In the genomic region with DNA sequence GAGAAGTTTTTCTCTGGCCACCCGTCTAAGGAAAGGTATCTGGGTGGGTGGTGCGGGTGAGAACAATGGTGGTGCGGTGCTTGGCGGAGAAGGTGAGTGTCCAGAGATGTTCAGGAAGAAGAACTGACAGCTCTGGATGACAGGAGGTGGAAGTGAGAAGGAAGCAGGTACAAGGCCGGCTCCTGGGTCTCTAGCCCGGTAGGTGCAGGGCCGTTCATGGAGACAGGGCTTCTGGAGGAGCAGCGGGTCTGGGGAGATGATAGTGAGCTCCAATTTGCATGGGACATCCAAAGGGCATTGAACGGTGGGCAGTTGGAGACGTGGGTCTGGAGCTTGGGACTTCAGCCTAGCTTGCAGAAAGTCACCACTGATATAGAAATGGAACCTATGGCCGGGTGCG, we compare ENCODE assay signal across 9 cellular contexts. TPM values are rescaled to one million over a fixed set of nuclear protein-coding genes. Genes with fewer than 3 reads are reported as not detected.
DNase-seq lines count a peak whose midpoint lies in the region; ATAC-seq, FAIRE-seq and TF ChIP-seq lines count a peak whose summit lies in the region.
"Had no signal": no experiment of that assay in that cellular context is flagged by ENCODE, and none has a peak within 500 bp of the region (broad histone marks: within the 10 kb centered on the region; RNA-seq: fewer than 3 reads in every experiment).

No MANE protein-coding gene starts in this region.

- peak overlapping the region; percentile 74 for H3K4me3 Mint-ChIP-seq in Caco-2 (ENCODE audit: unreplicated experiment)
- peak overlapping the region; percentile 70 for H3K4me3 Mint-ChIP-seq in endodermal cell

- H3K79me1 ChIP-seq in trophoblast cell (ENCODE audit: low read length), result peaks cover 1% of the 10 kb centered on the region

- H3K9ac ChIP-seq in MM.1S (ENCODE audit: low read length) (no peak overlapping the region), endodermal cell (ENCODE audit: extremely low read depth, low read length, poor library complexity, severe bottlenecking) (no peak overlapping the region), trophoblast cell (ENCODE audit: low read length) (no peak overlapping the region)

- H3K9me3 Mint-ChIP-seq in Caco-2 (ENCODE audit: unreplicated experiment) (no peaks in the 10 kb centered on the region), endodermal cell (peaks cover 17% of the 10 kb centered on the region)

- H3F3A ChIP-seq in MM.1S (ENCODE audit: insufficient read depth, low read length), result no peaks in the 10 kb centered on the region

- H4K12ac ChIP-seq in trophoblast cell (ENCODE audit: low read depth, low read length), result no peak overlapping the region

- H3K27me3 ChIP-seq in Caco-2 (replicated peaks; ENCODE audit: control insufficient read depth, insufficient read depth, low read length) (no peaks in the 10 kb centered on the region), MM.1S (replicated peaks; ENCODE audit: insufficient read depth, low read length) (no peaks in the 10 kb centered on the region), endodermal cell (ENCODE audit: control insufficient read depth, insufficient read depth, low read length, poor library complexity, severe bottlenecking) (no peaks in the 10 kb centered on the region), trophoblast cell (ENCODE audit: insufficient read depth, low read length) (no peaks in the 10 kb centered on the region), pancreas (no peaks in the 10 kb centered on the region)

- H3K27ac Mint-ChIP-seq in Caco-2 (ENCODE audit: unreplicated experiment) (no peak overlapping the region), endodermal cell (no peak overlapping the region)

- no TSS peak for BruUV-seq in Caco-2 (replicated peaks; lab: Mats Ljungman, UMichigan)

- no peaks in the 10 kb centered on the region for H4K20me1 ChIP-seq in MM.1S (ENCODE audit: insufficient read depth, low read length)

- POLR2A ChIA-PET in Caco-2 (lab: Charles Lee), result no interaction called here

- H3K4me1 ChIP-seq in Caco-2 (no peaks in the 10 kb centered on the region), MM.1S (ENCODE audit: low read length) (no peaks in the 10 kb centered on the region), endodermal cell (ENCODE audit: control insufficient read depth, insufficient read depth, low read length) (no peaks in the 10 kb centered on the region), trophoblast cell (ENCODE audit: control insufficient read depth in 1 of 2, insufficient read depth in 2 of 2, low read length in 2 of 2) (peaks cover 0 to 4% of the 10 kb centered on the region in 2 experiments), pancreas (peaks cover 0 to 4% (median 0%) of the 10 kb centered on the region in 3 donors)
- H3K4me1 ChIP-seq: HAP-1 had no signal

- H3K23ac ChIP-seq in trophoblast cell (ENCODE audit: low read length), result no peak overlapping the region

- CTCF ChIA-PET in Caco-2 (lab: Charles Lee), result no interaction called here

- no peak overlapping the region for H3K18ac ChIP-seq in trophoblast cell (ENCODE audit: low read length)

- H3K9me2 ChIP-seq in MM.1S (replicated peaks; ENCODE audit: insufficient read depth, low read length), result no peaks in the 10 kb centered on the region

- peaks cover 5% of the 10 kb centered on the region for H3K27me3 Mint-ChIP-seq in Caco-2 (ENCODE audit: insufficient read depth, unreplicated experiment)
- H3K27me3 Mint-ChIP-seq in endodermal cell (ENCODE audit: insufficient read depth), result peaks cover 6% of the 10 kb centered on the region

- 75 to 84% methylated on average over 6 to 12 of the region's 12 CpGs for WGBS in endodermal cell (ENCODE audit: insufficient coverage in 1 of 2, insufficient read length in 1 of 2), 2 experiments
- WGBS in trophoblast cell (ENCODE audit: extremely low coverage, insufficient coverage, insufficient read length), result no CpG with 5 or more reads among the region's 12 CpGs
- 79 to 80% methylated on average over 12 of the region's 12 CpGs for WGBS in pancreas, 2 donors

- no peak overlapping the region for H3K14ac ChIP-seq in trophoblast cell (ENCODE audit: low read length)

- H3K4me2 ChIP-seq in MM.1S (ENCODE audit: low read depth, low read length) (peak overlapping the region; percentile 37; the same call in 1 of the 2 replicates), trophoblast cell (ENCODE audit: low read length) (no peak overlapping the region)

- H2AFZ ChIP-seq in MM.1S (ENCODE audit: low read length) (peak overlapping the region; percentile 56; the same call in 1 of the 2 replicates), trophoblast cell (ENCODE audit: insufficient read depth, low read length, poor library complexity) (peak overlapping the region; percentile 63)

- H4K91ac ChIP-seq in trophoblast cell (ENCODE audit: low read depth, low read length), result no peak overlapping the region

- H4K8ac ChIP-seq in trophoblast cell (ENCODE audit: low read depth, low read length), result no peak overlapping the region

- H3K4me3 ChIP-seq in Caco-2 (ENCODE audit: low read depth, low read length), result peak overlapping the region; percentile 32
- peak overlapping the region; percentile 29; the same call in 1 of the 2 replicates for H3K4me3 ChIP-seq in MM.1S (ENCODE audit: low read length)
- H3K4me3 ChIP-seq in endodermal cell (ENCODE audit: low read length), result peak overlapping the region; percentile 65
- H3K4me3 ChIP-seq in trophoblast cell (ENCODE audit: low read depth, low read length), result no peak overlapping the region
- no peak overlapping the region for H3K4me3 ChIP-seq in pancreas

- H3K27ac ChIP-seq in MM.1S (ENCODE audit: low read length) (no peak overlapping the region), endodermal cell (ENCODE audit: low read depth, low read length) (no peak overlapping the region), trophoblast cell (ENCODE audit: low read depth, low read length) (no peak overlapping the region), pancreas (no peak overlapping the region)

- H3K79me2 ChIP-seq in MM.1S (ENCODE audit: low read length), result no peaks in the 10 kb centered on the region
- no peaks in the 10 kb centered on the region for H3K79me2 ChIP-seq in trophoblast cell (ENCODE audit: control insufficient read depth, insufficient read depth, low read length, poor library complexity)

- H3K36me3 Mint-ChIP-seq in Caco-2 (ENCODE audit: insufficient read depth, unreplicated experiment) (no peaks in the 10 kb centered on the region), endodermal cell (ENCODE audit: low read depth) (no peaks in the 10 kb centered on the region)

- no peak overlapping the region for H2AK5ac ChIP-seq in trophoblast cell (ENCODE audit: low read length)

- FAIRE-seq in pancreas (lab: Jason Lieb, UNC) (no peak), urothelium cell line (lab: Jason Lieb, UNC) (no peak)

- H3K4ac ChIP-seq in trophoblast cell (ENCODE audit: low read depth, low read length), result no peak overlapping the region

- H2BK120ac ChIP-seq in trophoblast cell (ENCODE audit: insufficient read depth, low read length, poor library complexity), result no peak overlapping the region

- in situ Hi-C loops in ACHN (cut with HindIII; ENCODE audit: low pct_ligation_motif_present, low pct_unique_long_range_greater_than_20kb, low sequenced_read_pairs), result no loop called here

- H3K9me3 ChIP-seq in Caco-2 (no peaks in the 10 kb centered on the region), MM.1S (replicated peaks; ENCODE audit: insufficient read depth, low read length) (no peaks in the 10 kb centered on the region), endodermal cell (ENCODE audit: control insufficient read depth, low read length) (no peaks in the 10 kb centered on the region), trophoblast cell (ENCODE audit: insufficient read depth, low read depth, low read length) (no peaks in the 10 kb centered on the region), pancreas (no peaks in the 10 kb centered on the region)
- H3K9me3 ChIP-seq: HAP-1 had no signal

- H3K4me1 Mint-ChIP-seq in Caco-2 (ENCODE audit: low read depth, unreplicated experiment), result peaks cover 6% of the 10 kb centered on the region
- peaks cover 16% of the 10 kb centered on the region for H3K4me1 Mint-ChIP-seq in endodermal cell

- no peak overlapping the region for H2BK5ac ChIP-seq in trophoblast cell (ENCODE audit: low read depth, low read length, poor library complexity)

- ATAC-seq in pancreas, result no peak

- H2BK12ac ChIP-seq in trophoblast cell (ENCODE audit: low read length), result no peak overlapping the region

- H3K36me3 ChIP-seq in Caco-2 (ENCODE audit: control insufficient read depth, insufficient read depth, low read length) (no peaks in the 10 kb centered on the region), MM.1S (replicated peaks; ENCODE audit: insufficient read depth, low read length) (no peaks in the 10 kb centered on the region), endodermal cell (ENCODE audit: control insufficient read depth, insufficient read depth, low read length) (no peaks in the 10 kb centered on the region), trophoblast cell (ENCODE audit: control insufficient read depth in 1 of 2, insufficient read depth in 2 of 2, low read length in 2 of 2) (no peaks in the 10 kb centered on the region), pancreas (no peaks in the 10 kb centered on the region)
- H3K36me3 ChIP-seq: HAP-1 had no signal

- intact Hi-C loops in Caco-2 (cut with micrococcal nuclease; ENCODE audit: unreplicated experiment), result no loop called here
- intact Hi-C loops in pancreas (cut with DNase I), result no loop called here

- DNase-seq in Caco-2, result no peak
- no peak for DNase-seq in MM.1S
- DNase-seq in endodermal cell, result no peak
- no peak for DNase-seq in trophoblast cell
- DNase-seq in NCI-H2196 treated with DMSO at 0.1 percent for 48 hours (lab: John Stamatoyannopoulos, UW; ENCODE audit: unreplicated experiment), result no peak
- DNase-seq in pancreas, result no peak
- DNase-seq in urothelium cell line (ENCODE audit: low spot score), result no peak
- no peak for DNase-seq in ACHN

- TF ChIP-seq CTCF in Caco-2 (IDR thresholded peaks at IDR 0.05; ENCODE audit: insufficient read depth in 1 of 2, low read depth in 1 of 2, low read length in 1 of 2, severe bottlenecking in 1 of 2, unreplicated experiment in 1 of 2) (no peak), MM.1S (IDR thresholded peaks at IDR 0.05; ENCODE audit: low read length) (no peak), endodermal cell (conservative IDR thresholded peaks at IDR 0.05) (no peak), pancreas (IDR thresholded peaks at IDR 0.05) (no peak)

RNA-seq across cellular contexts. Expression of a gene that starts 1.0 kb away (rescaled TPM):
- total RNA-seq in Caco-2 (2022) (14.3 and 15.1 TPM in 2 replicates), endodermal cell (10 to 100 TPM; 36.3 to 49.7 TPM), pancreas (10 to 100 TPM in 1 of 6 donors, 1 to 10 TPM in 5; 6.9 to 10.1 (median 8.0) TPM)
- 27.1 TPM for polyA plus RNA-seq in endodermal cell (2013, experiment 1 of 2)
- 22.4 TPM for polyA plus RNA-seq in endodermal cell (2013, experiment 2 of 2)
- polyA plus RNA-seq in trophoblast cell (2013), result 7.3 and 7.7 TPM in 2 replicates
- polyA plus RNA-seq in pancreas, result 10 to 100 TPM; 10.5 to 13.8 TPM

RNA-seq across cellular contexts. Expression of a gene that starts 17.3 kb away (rescaled TPM):
- 24.8 and 26.9 TPM in 2 replicates for total RNA-seq in Caco-2 (2022)
- total RNA-seq in endodermal cell, result 10 to 100 TPM; 26.8 to 44.8 TPM
- polyA plus RNA-seq in endodermal cell (2013, experiment 1 of 2), result 11.6 TPM
- 15.7 TPM for polyA plus RNA-seq in endodermal cell (2013, experiment 2 of 2)
- 3.4 and 3.5 TPM in 2 replicates for polyA plus RNA-seq in trophoblast cell (2013)
- total RNA-seq in pancreas, result 10 to 100 TPM in 5 of 6 donors, 1 to 10 TPM in 1; 7.5 to 18.7 (median 11.5) TPM
- polyA plus RNA-seq in pancreas, result 1 to 10 TPM; 5.5 to 7.5 TPM

Comparison
In these comparisons a context has a peak if more than half of its experiments do, and no peak if none do; other contexts are left out.
1. H3K4me3 ChIP-seq: peak in Caco-2 (single experiment), MM.1S (single experiment) and endodermal cell (single experiment); none in trophoblast cell (single experiment) and pancreas (0 of 4).